8 cellular contexts compared by ENCODE assay signal in genomic region chr12:51421266-51421884, GRCh38. TPM values are rescaled to one million over a fixed set of nuclear protein-coding genes. Genes with fewer than 3 reads are reported as not detected.
DNase-seq lines count a peak whose midpoint lies in the region; ATAC-seq, FAIRE-seq and TF ChIP-seq lines count a peak whose summit lies in the region.

No MANE protein-coding gene starts in this region.

- no peaks in the 10 kb centered on the region for H3K9me3 ChIP-seq in SJCRH30 (replicated peaks)
- no peaks in the 10 kb centered on the region for H3K9me3 ChIP-seq in K562 (replicated peaks; ENCODE audit: control insufficient read depth, insufficient read depth, low read depth, low read length)

- no peak overlapping the region for H3K27ac ChIP-seq in SJCRH30
- no peak overlapping the region for H3K27ac ChIP-seq in K562 (ENCODE audit: extremely low read depth, low read depth, low read length)

- H3K36me3 ChIP-seq in SJCRH30 (no peaks in the 10 kb centered on the region), K562 (ENCODE audit: control insufficient read depth, insufficient read depth, low read length) (no peaks in the 10 kb centered on the region)

- peak; percentile 80 to 91 (median 81) for TF ChIP-seq CTCF in K562 (IDR thresholded peaks at IDR 0.05 in 2 of 3, conservative IDR thresholded peaks at IDR 0.05 in 1 of 3; ENCODE audit: insufficient read depth in 2 of 3, low read depth in 1 of 3, low read length in 3 of 3)

- no peak overlapping the region for H2AFZ ChIP-seq in K562 (ENCODE audit: low read depth, low read length)

- H3K79me2 ChIP-seq in K562 (ENCODE audit: control insufficient read depth, insufficient read depth, low read length), result no peaks in the 10 kb centered on the region

- H3K4me3 ChIP-seq in SJCRH30, result no peak overlapping the region
- H3K4me3 ChIP-seq in K562, result no peak overlapping the region

- in situ Hi-C loops in K562 (cut with MboI), result loop anchor here (25.0 kb wide), 1 partner anchor 591 kb away; the partner anchor contains the start of gene TAMALIN

- CTCF ChIA-PET in K562 (lab: Yijun Ruan, JAX; ENCODE audit: low intra/inter-chr PET ratio), result interaction anchor here (0.7 to 2.3 kb wide), 8 partner anchors 28 to 602 kb away, joined by 3 to 19 read pairs (median 4); no protein-coding TSS in a partner anchor

- DNase-seq in SIG-M5 treated with dmso at 0.1 percent for 504 hours (lab: John Stamatoyannopoulos, UW; ENCODE audit: unreplicated experiment) (peak; percentile 68), SIG-M5 (lab: John Stamatoyannopoulos, UW) (no peak), NAMALWA (ENCODE audit: low spot score) (peak; percentile 74), SJCRH30 (peak; percentile 34 to 76), K562 (ENCODE audit: extremely low read depth in 1 of 4, low spot score in 3 of 4) (peak; percentile 44 to 76 (median 54)), iPS-NIHi7 (ENCODE audit: extremely low spot score) (peak; percentile 70)
- peak; percentile 47 for DNase-seq in stimulated activated CD4-positive, alpha-beta T cell treated with anti-CD3 and anti-CD28 coated beads, Interleukin-4, amount 100 ng/mL, for 24 hours

- 17% methylated on average over 5 of the region's 5 CpGs for WGBS in K562 (ENCODE audit: insufficient coverage, low coverage, missing lambda C conversion rate)

- POLR2A ChIA-PET in K562 (lab: Yijun Ruan, JAX), result interaction anchor here (0.6 to 1.0 kb wide), 3 partner anchors 110 to 1107 kb away, joined by 3 to 4 read pairs (median 3); no protein-coding TSS in a partner anchor

- TF ChIP-seq POLR2A in K562 (conservative IDR thresholded peaks at IDR 0.05), result no peak

- peaks cover 5% of the 10 kb centered on the region; the same call in 1 of the 2 replicates for H4K20me1 ChIP-seq in K562 (replicated peaks; ENCODE audit: control insufficient read depth, insufficient read depth, low read length)

- no peak overlapping the region for H3K4me2 ChIP-seq in K562 (ENCODE audit: insufficient read depth, low read length)

- BruUV-seq in K562 (replicated peaks; lab: Mats Ljungman, UMichigan), result no TSS peak

- no peak for TF ChIP-seq EP300 in K562 (IDR thresholded peaks at IDR 0.05; ENCODE audit: low read length)

- peak; percentile 70 for ATAC-seq in K562
- ATAC-seq in activated CD4-positive, CD25-positive, alpha-beta regulatory T cell treated with anti-CD3 and anti-CD28 coated beads, Interleukin-2, amount 50 U/mL, for 24 hours, result no peak

- no peak overlapping the region for H3K9ac ChIP-seq in K562 (ENCODE audit: insufficient read depth in 1 of 2, low read depth in 2 of 2, low read length in 2 of 2)

- H3K4me1 ChIP-seq in SJCRH30 (no peaks in the 10 kb centered on the region), K562 (replicated peaks in 1 of 2; ENCODE audit: control insufficient read depth in 2 of 2, insufficient read depth in 2 of 2, low read length in 2 of 2) (peaks cover 0 to 9% of the 10 kb centered on the region in 2 experiments; a peak in 2 of 5 replicates)

- H3K27me3 ChIP-seq in SJCRH30 (peaks cover 16% of the 10 kb centered on the region), K562 (ENCODE audit: control insufficient read depth in 2 of 2, insufficient read depth in 2 of 2, low read length in 2 of 2) (peaks cover 5 to 10% of the 10 kb centered on the region in 2 experiments; a peak in 3 of 5 replicates)

- H3K9me1 ChIP-seq in K562 (ENCODE audit: control insufficient read depth, insufficient read depth, low read length), result no peaks in the 10 kb centered on the region

- peak; percentile 85 to 92 for TF ChIP-seq RAD21 in K562 (CRISPR knock-in tag; conservative IDR thresholded peaks at IDR 0.05 in 1 of 2, IDR thresholded peaks at IDR 0.05 in 1 of 2)

- FAIRE-seq in K562 (lab: Jason Lieb, UNC), result peak; percentile 91

- intact Hi-C loops in K562 (cut with micrococcal nuclease), result loop anchor here (1.0 to 5.0 kb wide), 4 partner anchors 110 to 453 kb away; no protein-coding TSS in a partner anchor

TF ChIP-seq in K562, 482 proteins besides CTCF, POLR2A, EP300 and RAD21:
- TF ChIP-seq CCAR2 (IDR thresholded peaks at IDR 0.05; ENCODE audit: low read depth, low read length), result no peak
- 0 out of 2 replicates have a peak, but pooled peaks have one; percentile 21 for TF ChIP-seq ZNF133 (CRISPR knock-in tag; IDR thresholded peaks at IDR 0.05)
- TF ChIP-seq ZNF398 (CRISPR knock-in tag; IDR thresholded peaks at IDR 0.05), result no peak
- TF ChIP-seq SMC3 (conservative IDR thresholded peaks at IDR 0.05; ENCODE audit: insufficient read depth, low read depth, low read length), result peak; percentile 71; the same call in 1 of the 2 replicates
- TF ChIP-seq DEAF1 (CRISPR knock-in tag; IDR thresholded peaks at IDR 0.05), result peak; percentile 70
- no peak for TF ChIP-seq NFIX (CRISPR knock-in tag; IDR thresholded peaks at IDR 0.05; ENCODE audit: low read depth)
- 0 out of 2 replicates have a peak, but pooled peaks have one; percentile 33 for TF ChIP-seq RB1 (IDR thresholded peaks at IDR 0.05; ENCODE audit: low read depth)
TF ChIP-seq in K562: peak in this region for 4.

RNA-seq across cellular contexts. Expression of gene SLC4A8, which starts 3.3 kb away (rescaled TPM):
- under 0.01 and 0.08 TPM in 2 replicates for total RNA-seq in SJCRH30 (2014; rRNA removed; shearing (Covaris generic))
- total RNA-seq in K562 (2011; cell fraction: chromatin; rRNA removed; ENCODE audit: low replicate concordance), result 0.51 and 0.88 TPM in 2 replicates
- 0.33 and 0.39 TPM in 2 replicates for total RNA-seq in K562 (2011; cell fraction: nucleolus; rRNA removed)
- total RNA-seq in K562 (2011; cell fraction: nucleoplasm; rRNA removed), result 0.31 TPM in 1 of 2 replicates, not detected in the other
- total RNA-seq in K562 (2014; rRNA removed) (0.04 and 1.5 TPM in 2 replicates), K562 (2014; rRNA removed; fragmentation: Illumina TruSeq; extraction: Trizol) (0.04 and 0.06 TPM in 2 replicates), K562 (2015; rRNA removed; fragmentation: Illumina TruSeq; extraction: Trizol) (0.07 and 0.41 TPM in 2 replicates), K562 (2021) (not detected in 2 replicates)
- polyA plus RNA-seq in K562 (2011; rRNA removed) (0.35 and 0.62 TPM in 2 replicates), K562 (2014; fragmentation: Illumina TruSeq; extraction: Trizol) (0.15 and 0.25 TPM in 2 replicates), K562 (2014; fragmentation: Nextera tagmentation; extraction: Ambion mirVana) (under 1 TPM in 1 of 2 experiments, not detected in 1; 0.06 TPM), K562 (2014; rRNA removed) (0.12 and 0.24 TPM in 2 replicates)
- 0.22 and 0.51 TPM in 2 replicates for polyA plus RNA-seq in K562 (2011; cell fraction: cytosol; rRNA removed)
- polyA plus RNA-seq in K562 (2011; cell fraction: nucleus; rRNA removed), result 0.70 and 0.79 TPM in 2 replicates
- polyA plus RNA-seq in K562 (2012), result 0.08 and 0.10 TPM in 2 replicates
- polyA minus RNA-seq in K562 (2011; rRNA and poly(A)+ RNA removed), result 0.25 and 0.33 TPM in 2 replicates
- polyA minus RNA-seq in K562 (2011; cell fraction: cytosol; rRNA and poly(A)+ RNA removed), result not detected in 2 replicates
- polyA minus RNA-seq in K562 (2011; cell fraction: nucleus; rRNA and poly(A)+ RNA removed), result 0.13 and 0.78 TPM in 2 replicates

RNA-seq across cellular contexts. Expression of gene GALNT6, which starts 30.2 kb away (rescaled TPM):
- total RNA-seq in SJCRH30 (2014; rRNA removed; shearing (Covaris generic)), result 0.08 and 0.10 TPM in 2 replicates
- total RNA-seq in K562 (2011; cell fraction: chromatin; rRNA removed; ENCODE audit: low replicate concordance), result 20.4 and 37.7 TPM in 2 replicates
- 22.1 and 26.2 TPM in 2 replicates for total RNA-seq in K562 (2011; cell fraction: nucleolus; rRNA removed)
- 15.3 and 17.9 TPM in 2 replicates for total RNA-seq in K562 (2011; cell fraction: nucleoplasm; rRNA removed)
- total RNA-seq in K562 (2014; rRNA removed), result 7.4 and 12.3 TPM in 2 replicates
- 4.5 and 5.1 TPM in 2 replicates for total RNA-seq in K562 (2014; rRNA removed; fragmentation: Illumina TruSeq; extraction: Trizol)
- total RNA-seq in K562 (2015; rRNA removed; fragmentation: Illumina TruSeq; extraction: Trizol), result 1.8 and 2.7 TPM in 2 replicates
- total RNA-seq in K562 (2021), result 7.7 and 8.8 TPM in 2 replicates
- 7.2 and 8.1 TPM in 2 replicates for polyA plus RNA-seq in K562 (2011; rRNA removed)
- polyA plus RNA-seq in K562 (2011; cell fraction: cytosol; rRNA removed), result 6.9 and 10.1 TPM in 2 replicates
- polyA plus RNA-seq in K562 (2011; cell fraction: nucleus; rRNA removed), result 6.3 and 9.5 TPM in 2 replicates
- polyA plus RNA-seq in K562 (2012), result 4.5 and 6.8 TPM in 2 replicates
- polyA plus RNA-seq in K562 (2014; fragmentation: Illumina TruSeq; extraction: Trizol), result 6.7 and 8.6 TPM in 2 replicates
- 1 to 10 TPM; 1.5 to 2.4 TPM for polyA plus RNA-seq in K562 (2014; fragmentation: Nextera tagmentation; extraction: Ambion mirVana)
- polyA plus RNA-seq in K562 (2014; rRNA removed), result 2.8 and 7.0 TPM in 2 replicates
- polyA minus RNA-seq in K562 (2011; rRNA and poly(A)+ RNA removed), result 9.1 and 9.4 TPM in 2 replicates
- polyA minus RNA-seq in K562 (2011; cell fraction: cytosol; rRNA and poly(A)+ RNA removed), result 1.8 and 4.4 TPM in 2 replicates
- 9.3 and 12.7 TPM in 2 replicates for polyA minus RNA-seq in K562 (2011; cell fraction: nucleus; rRNA and poly(A)+ RNA removed)
